18 cellular contexts compared by ENCODE assay signal in the genomic region with DNA sequence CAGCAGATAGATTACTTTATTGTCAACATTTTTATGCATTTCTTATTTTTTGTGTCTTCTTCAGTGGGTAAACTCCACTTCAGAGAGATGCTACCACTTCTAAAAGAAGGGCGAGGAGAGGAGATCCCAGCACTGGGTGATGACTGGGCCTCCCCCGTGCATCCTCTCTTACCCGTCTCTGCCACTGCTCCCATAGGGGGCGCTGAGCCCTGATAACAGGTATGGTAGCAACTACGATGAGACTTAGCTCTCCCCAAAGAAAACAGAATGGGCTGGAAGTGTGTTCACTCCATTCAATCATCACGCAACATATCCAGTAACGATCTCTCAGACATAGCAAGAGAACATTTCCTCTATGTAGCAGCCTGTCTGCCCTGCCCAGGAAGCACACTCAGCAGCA.
DNase-seq lines count a peak whose midpoint lies in the region; ATAC-seq and TF ChIP-seq lines count a peak whose summit lies in the region.
"Had no signal": no experiment of that assay in that cellular context is flagged by ENCODE, and none has a peak within 500 bp of the region (broad histone marks: within the 10 kb centered on the region; RNA-seq: fewer than 3 reads in every experiment).

No MANE protein-coding gene starts in this region.

- H3K9me3 Mint-ChIP-seq in endothelial cell (ENCODE audit: unreplicated experiment) = no peaks in the 10 kb centered on the region

- no peaks in the 10 kb centered on the region for H3K36me3 Mint-ChIP-seq in endothelial cell (ENCODE audit: low read depth, unreplicated experiment)
- H3K36me3 Mint-ChIP-seq: stimulated activated memory B cell treated with anti-CD40 and anti-IgM and Interleukin-4, amounts not matched to agents 10 μg/mL and 1 μg/mL and 100 μg/mL, for 72 hours had no signal

- H3K27me3 ChIP-seq in A673 (replicated peaks; ENCODE audit: insufficient read depth, low read depth, low read length, poor library complexity) (peaks cover 12% of the 10 kb centered on the region), DND-41 (ENCODE audit: insufficient read depth, low read length, poor library complexity) (no peaks in the 10 kb centered on the region)
- H3K27me3 ChIP-seq: colonic mucosa, SJSA1 had no signal

- no peak overlapping the region for H3K4me2 ChIP-seq in DND-41 (ENCODE audit: insufficient read depth, low read length)

- H3K9ac ChIP-seq in DND-41 (ENCODE audit: low read depth, low read length) = no peak overlapping the region

- no peaks in the 10 kb centered on the region for H3K4me1 Mint-ChIP-seq in endothelial cell (ENCODE audit: unreplicated experiment)
- H3K4me1 Mint-ChIP-seq: stimulated activated memory B cell treated with anti-CD40 and anti-IgM and Interleukin-4, amounts not matched to agents 10 μg/mL and 1 μg/mL and 100 μg/mL, for 72 hours had no signal

- H3K27ac ChIP-seq in A673 (ENCODE audit: low read depth, low read length, poor library complexity, severe bottlenecking) (no peak overlapping the region), DND-41 (ENCODE audit: low read length) (no peak overlapping the region)
- H3K27ac ChIP-seq: colonic mucosa, sigmoid colon, SJSA1 had no signal

- TF ChIP-seq POLR2A in NB4 (IDR thresholded peaks at IDR 0.05; ENCODE audit: extremely low read depth, insufficient read length) = no peak

- DNase-seq in A673 (ENCODE audit: low spot score) (peak; percentile 12), DND-41 (peak; percentile 15), NB4 (ENCODE audit: low read depth) (peak; percentile 16), endothelial cell (ENCODE audit: low spot score) (peak; percentile 6), CD1c-positive myeloid dendritic cell (ENCODE audit: extremely low spot score) (no peak)
- DNase-seq in activated CD4-positive, alpha-beta T cell treated with anti-CD3 and anti-CD28 coated beads for 1 hour = no peak
- DNase-seq: activated CD8-positive, alpha-beta memory T cell treated with anti-CD3 and anti-CD28 coated beads for 24 hours; aorta; colonic mucosa; EL; kidney; midbrain; NCI-H2081 treated with DMSO at 0.1 percent for 48 hours; sigmoid colon had no signal

- H3K4me1 ChIP-seq in A673 (ENCODE audit: insufficient read depth, low read length, poor library complexity, severe bottlenecking) = no peaks in the 10 kb centered on the region
- no peaks in the 10 kb centered on the region for H3K4me1 ChIP-seq in DND-41 (ENCODE audit: insufficient read depth, low read length)
- H3K4me1 ChIP-seq: colonic mucosa, sigmoid colon, SJSA1 had no signal

- TF ChIP-seq CTCF in A673 (conservative IDR thresholded peaks at IDR 0.05; ENCODE audit: low read depth, low read length) (peak; percentile 51), DND-41 (IDR thresholded peaks at IDR 0.05; ENCODE audit: borderline replicate concordance, extremely low read depth, low read length, poor library complexity, severe bottlenecking) (peak; percentile 44), NB4 (IDR thresholded peaks at IDR 0.05; ENCODE audit: low read depth, low read length) (peak; percentile 44), endothelial cell (IDR thresholded peaks at IDR 0.05; ENCODE audit: unreplicated experiment) (peak; percentile 13)

- H3K79me2 ChIP-seq in DND-41 (ENCODE audit: insufficient read depth, low read length) = no peaks in the 10 kb centered on the region

- no peak overlapping the region for H3K4me3 ChIP-seq in A673 (ENCODE audit: low read depth, low read length, poor library complexity, severe bottlenecking)
- no peak overlapping the region for H3K4me3 ChIP-seq in DND-41 (ENCODE audit: low read depth in 1 of 2, low read length in 2 of 2)
- no peak overlapping the region for H3K4me3 ChIP-seq in NB4 (ENCODE audit: low read depth, low read length)
- H3K4me3 ChIP-seq: colonic mucosa, sigmoid colon, SJSA1 had no signal

- intact Hi-C loops in A673 (cut with micrococcal nuclease; ENCODE audit: unreplicated experiment) = no loop called here

- H3K36me3 ChIP-seq in A673 (ENCODE audit: insufficient read depth, low read length, poor library complexity, severe bottlenecking) = no peaks in the 10 kb centered on the region
- H3K36me3 ChIP-seq in DND-41 (ENCODE audit: insufficient read depth, low read length) = no peaks in the 10 kb centered on the region
- H3K36me3 ChIP-seq: colonic mucosa, sigmoid colon, SJSA1 had no signal

- BruUV-seq in A673 (replicated peaks; lab: Mats Ljungman, UMichigan) = no TSS peak

- no peak overlapping the region for H2AFZ ChIP-seq in DND-41 (ENCODE audit: low read depth, low read length)

- no peaks in the 10 kb centered on the region for H4K20me1 ChIP-seq in DND-41 (ENCODE audit: insufficient read depth, low read length)

- CTCF ChIA-PET in A673 (lab: Charles Lee) = interaction anchor here (0.6 kb wide), 2 partner anchors 14 to 306 kb away, joined by 3 to 13 read pairs; no protein-coding TSS in a partner anchor

- ATAC-seq in DND-41 (ENCODE audit: insufficient read depth, low read depth) = no peak
- ATAC-seq in esophagus mucosa = no peak
- no peak for ATAC-seq in HG03460 (IDR thresholded peaks at IDR 0.05; ENCODE audit: unreplicated experiment)
- ATAC-seq: stimulated activated memory B cell treated with anti-CD40 and anti-IgM and Interleukin-4, amounts not matched to agents 10 μg/mL and 1 μg/mL and 100 μg/mL, for 72 hours had no signal

- no peak overlapping the region for H3K27ac Mint-ChIP-seq in endothelial cell (ENCODE audit: unreplicated experiment)
- H3K27ac Mint-ChIP-seq: stimulated activated memory B cell treated with anti-CD40 and anti-IgM and Interleukin-4, amounts not matched to agents 10 μg/mL and 1 μg/mL and 100 μg/mL, for 72 hours had no signal

- H3K4me3 Mint-ChIP-seq in endothelial cell (ENCODE audit: unreplicated experiment) = no peak overlapping the region
- H3K4me3 Mint-ChIP-seq: stimulated activated memory B cell treated with anti-CD40 and anti-IgM and Interleukin-4, amounts not matched to agents 10 μg/mL and 1 μg/mL and 100 μg/mL, for 72 hours had no signal

- H3K9me3 ChIP-seq in A673 (ENCODE audit: low read depth, low read length, poor library complexity, severe bottlenecking) (no peaks in the 10 kb centered on the region), DND-41 (ENCODE audit: insufficient read depth, low read length, severe bottlenecking) (no peaks in the 10 kb centered on the region)
- H3K9me3 ChIP-seq: colonic mucosa, sigmoid colon, SJSA1 had no signal

- POLR2A ChIA-PET in A673 (lab: Charles Lee; ENCODE audit: low non-redundant PET) = no interaction called here

- H3K27me3 Mint-ChIP-seq in endothelial cell (ENCODE audit: unreplicated experiment) = no peaks in the 10 kb centered on the region
- H3K27me3 Mint-ChIP-seq: stimulated activated memory B cell treated with anti-CD40 and anti-IgM and Interleukin-4, amounts not matched to agents 10 μg/mL and 1 μg/mL and 100 μg/mL, for 72 hours had no signal

Comparison
In these comparisons a context has a peak if more than half of its experiments do, and no peak if none do; other contexts are left out.
1. DNase-seq: peak in A673 (single experiment), DND-41 (single experiment), NB4 (single experiment) and endothelial cell (single experiment); none in activated CD4-positive, alpha-beta T cell treated with anti-CD3 and anti-CD28 coated beads for 1 hour (single experiment) and CD1c-positive myeloid dendritic cell (single experiment).
2. Peak in every context shown above with its lines, with median percentiles within 50 percentile points of each other: CTCF ChIP-seq.